1 cellular context compared by ENCODE assay signal in the genomic region with DNA sequence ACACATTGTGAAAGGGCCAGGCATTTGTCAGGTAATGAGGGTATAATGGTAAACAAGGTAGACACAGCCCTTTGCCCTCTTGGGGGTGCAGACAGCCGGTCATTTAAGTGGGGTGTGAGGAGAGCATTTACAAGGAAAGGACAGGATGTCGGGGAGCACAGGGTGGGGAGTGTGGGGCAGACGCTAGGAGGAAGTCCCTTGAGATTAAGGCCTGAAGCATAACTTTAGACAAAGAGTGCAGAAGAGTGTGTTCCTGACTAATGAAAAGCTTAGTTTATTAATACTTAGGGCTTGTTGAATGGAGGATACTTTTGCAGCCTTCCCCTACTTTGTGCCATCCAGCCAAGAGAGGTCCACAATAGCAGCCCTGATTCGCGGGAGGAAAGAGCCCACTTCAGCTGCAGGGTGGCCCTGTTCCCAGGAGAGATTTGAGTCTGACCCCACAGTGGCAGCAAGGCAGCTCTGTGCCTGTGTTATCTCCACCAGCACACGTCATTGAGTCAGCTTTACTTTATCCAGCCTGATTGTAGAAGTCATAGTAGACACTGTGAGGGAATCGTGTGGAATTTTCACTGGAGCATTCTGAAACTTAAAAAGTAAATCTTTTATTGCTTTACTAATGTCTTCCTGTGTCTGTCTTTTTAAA.
TF ChIP-seq lines count a peak whose summit lies in the region.

No MANE protein-coding gene starts in this region.

TF ChIP-seq in K562, 482 proteins besides CTCF, POLR2A, EP300 and RAD21 (continued from another document and continues in another):
- TF ChIP-seq TOE1 (IDR thresholded peaks at IDR 0.05; ENCODE audit: borderline replicate concordance): peak; percentile 14; the same call in 1 of the 2 replicates
- TF ChIP-seq TOE1 (CRISPR knock-in tag; IDR thresholded peaks at IDR 0.05; ENCODE audit: borderline replicate concordance, low read depth): no peak
- TF ChIP-seq ARID1B (IDR thresholded peaks at IDR 0.05): peak; percentile 92
- no peak for TF ChIP-seq CHCHD3 (CRISPR knock-in tag; IDR thresholded peaks at IDR 0.05)
- peak in 1 of 2 experiments; percentile 79; a peak in 2 of 4 replicates for TF ChIP-seq HDAC1 (IDR thresholded peaks at IDR 0.05)
- TF ChIP-seq KDM1A (IDR thresholded peaks at IDR 0.05): peak; percentile 71 to 76
- no peak for TF ChIP-seq PTBP1 (IDR thresholded peaks at IDR 0.05; ENCODE audit: low read depth, low read length)
- TF ChIP-seq TSC22D4 (tag; IDR thresholded peaks at IDR 0.05): no peak
- TF ChIP-seq MCM3 (IDR thresholded peaks at IDR 0.05): no peak
- TF ChIP-seq NFE2 (IDR thresholded peaks at IDR 0.05; ENCODE audit: low read depth): peak; percentile 55
- TF ChIP-seq, protein P1, sequence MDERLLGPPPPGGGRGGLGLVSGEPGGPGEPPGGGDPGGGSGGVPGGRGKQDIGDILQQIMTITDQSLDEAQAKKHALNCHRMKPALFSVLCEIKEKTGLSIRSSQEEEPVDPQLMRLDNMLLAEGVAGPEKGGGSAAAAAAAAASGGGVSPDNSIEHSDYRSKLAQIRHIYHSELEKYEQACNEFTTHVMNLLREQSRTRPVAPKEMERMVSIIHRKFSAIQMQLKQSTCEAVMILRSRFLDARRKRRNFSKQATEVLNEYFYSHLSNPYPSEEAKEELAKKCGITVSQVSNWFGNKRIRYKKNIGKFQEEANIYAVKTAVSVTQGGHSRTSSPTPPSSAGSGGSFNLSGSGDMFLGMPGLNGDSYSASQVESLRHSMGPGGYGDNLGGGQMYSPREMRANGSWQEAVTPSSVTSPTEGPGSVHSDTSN (CRISPR knock-in tag; IDR thresholded peaks at IDR 0.05; ENCODE audit: low read depth): no peak
- TF ChIP-seq, protein P1 (tag; conservative IDR thresholded peaks at IDR 0.05; ENCODE audit: low read depth): no peak
- TF ChIP-seq, protein P2, sequence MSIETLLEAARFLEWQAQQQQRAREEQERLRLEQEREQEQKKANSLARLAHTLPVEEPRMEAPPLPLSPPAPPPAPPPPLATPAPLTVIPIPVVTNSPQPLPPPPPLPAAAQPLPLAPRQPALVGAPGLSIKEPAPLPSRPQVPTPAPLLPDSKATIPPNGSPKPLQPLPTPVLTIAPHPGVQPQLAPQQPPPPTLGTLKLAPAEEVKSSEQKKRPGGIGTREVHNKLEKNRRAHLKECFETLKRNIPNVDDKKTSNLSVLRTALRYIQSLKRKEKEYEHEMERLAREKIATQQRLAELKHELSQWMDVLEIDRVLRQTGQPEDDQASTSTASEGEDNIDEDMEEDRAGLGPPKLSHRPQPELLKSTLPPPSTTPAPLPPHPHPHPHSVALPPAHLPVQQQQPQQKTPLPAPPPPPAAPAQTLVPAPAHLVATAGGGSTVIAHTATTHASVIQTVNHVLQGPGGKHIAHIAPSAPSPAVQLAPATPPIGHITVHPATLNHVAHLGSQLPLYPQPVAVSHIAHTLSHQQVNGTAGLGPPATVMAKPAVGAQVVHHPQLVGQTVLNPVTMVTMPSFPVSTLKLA (conservative IDR thresholded peaks at IDR 0.05): peak in 1 of 2 experiments; percentile 29; a peak in 1 of 4 replicates
- TF ChIP-seq NCOA1 (IDR thresholded peaks at IDR 0.05; ENCODE audit: low read depth): peak; percentile 45; the same call in 1 of the 2 replicates
- no peak for TF ChIP-seq ZNF583 (CRISPR knock-in tag; IDR thresholded peaks at IDR 0.05)
- no peak for TF ChIP-seq KDM5B (IDR thresholded peaks at IDR 0.05; ENCODE audit: insufficient replicate concordance, low read depth, low read length)
- peak; percentile 60 for TF ChIP-seq SMAD4 (CRISPR knock-in tag; conservative IDR thresholded peaks at IDR 0.05)
- TF ChIP-seq SMAD1 (IDR thresholded peaks at IDR 0.05; ENCODE audit: low read depth, low read length, partially characterized antibody): no peak
- TF ChIP-seq, protein P3, sequence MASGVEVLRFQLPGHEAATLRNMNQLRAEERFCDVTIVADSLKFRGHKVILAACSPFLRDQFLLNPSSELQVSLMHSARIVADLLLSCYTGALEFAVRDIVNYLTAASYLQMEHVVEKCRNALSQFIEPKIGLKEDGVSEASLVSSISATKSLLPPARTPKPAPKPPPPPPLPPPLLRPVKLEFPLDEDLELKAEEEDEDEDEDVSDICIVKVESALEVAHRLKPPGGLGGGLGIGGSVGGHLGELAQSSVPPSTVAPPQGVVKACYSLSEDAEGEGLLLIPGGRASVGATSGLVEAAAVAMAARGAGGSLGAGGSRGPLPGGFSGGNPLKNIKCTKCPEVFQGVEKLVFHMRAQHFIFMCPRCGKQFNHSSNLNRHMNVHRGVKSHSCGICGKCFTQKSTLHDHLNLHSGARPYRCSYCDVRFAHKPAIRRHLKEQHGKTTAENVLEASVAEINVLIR (CRISPR knock-in tag; IDR thresholded peaks at IDR 0.05): peak; percentile 65
- TF ChIP-seq, protein P4, sequence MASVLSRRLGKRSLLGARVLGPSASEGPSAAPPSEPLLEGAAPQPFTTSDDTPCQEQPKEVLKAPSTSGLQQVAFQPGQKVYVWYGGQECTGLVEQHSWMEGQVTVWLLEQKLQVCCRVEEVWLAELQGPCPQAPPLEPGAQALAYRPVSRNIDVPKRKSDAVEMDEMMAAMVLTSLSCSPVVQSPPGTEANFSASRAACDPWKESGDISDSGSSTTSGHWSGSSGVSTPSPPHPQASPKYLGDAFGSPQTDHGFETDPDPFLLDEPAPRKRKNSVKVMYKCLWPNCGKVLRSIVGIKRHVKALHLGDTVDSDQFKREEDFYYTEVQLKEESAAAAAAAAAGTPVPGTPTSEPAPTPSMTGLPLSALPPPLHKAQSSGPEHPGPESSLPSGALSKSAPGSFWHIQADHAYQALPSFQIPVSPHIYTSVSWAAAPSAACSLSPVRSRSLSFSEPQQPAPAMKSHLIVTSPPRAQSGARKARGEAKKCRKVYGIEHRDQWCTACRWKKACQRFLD (CRISPR knock-in tag; IDR thresholded peaks at IDR 0.05): peak; percentile 72
- TF ChIP-seq, protein P5, sequence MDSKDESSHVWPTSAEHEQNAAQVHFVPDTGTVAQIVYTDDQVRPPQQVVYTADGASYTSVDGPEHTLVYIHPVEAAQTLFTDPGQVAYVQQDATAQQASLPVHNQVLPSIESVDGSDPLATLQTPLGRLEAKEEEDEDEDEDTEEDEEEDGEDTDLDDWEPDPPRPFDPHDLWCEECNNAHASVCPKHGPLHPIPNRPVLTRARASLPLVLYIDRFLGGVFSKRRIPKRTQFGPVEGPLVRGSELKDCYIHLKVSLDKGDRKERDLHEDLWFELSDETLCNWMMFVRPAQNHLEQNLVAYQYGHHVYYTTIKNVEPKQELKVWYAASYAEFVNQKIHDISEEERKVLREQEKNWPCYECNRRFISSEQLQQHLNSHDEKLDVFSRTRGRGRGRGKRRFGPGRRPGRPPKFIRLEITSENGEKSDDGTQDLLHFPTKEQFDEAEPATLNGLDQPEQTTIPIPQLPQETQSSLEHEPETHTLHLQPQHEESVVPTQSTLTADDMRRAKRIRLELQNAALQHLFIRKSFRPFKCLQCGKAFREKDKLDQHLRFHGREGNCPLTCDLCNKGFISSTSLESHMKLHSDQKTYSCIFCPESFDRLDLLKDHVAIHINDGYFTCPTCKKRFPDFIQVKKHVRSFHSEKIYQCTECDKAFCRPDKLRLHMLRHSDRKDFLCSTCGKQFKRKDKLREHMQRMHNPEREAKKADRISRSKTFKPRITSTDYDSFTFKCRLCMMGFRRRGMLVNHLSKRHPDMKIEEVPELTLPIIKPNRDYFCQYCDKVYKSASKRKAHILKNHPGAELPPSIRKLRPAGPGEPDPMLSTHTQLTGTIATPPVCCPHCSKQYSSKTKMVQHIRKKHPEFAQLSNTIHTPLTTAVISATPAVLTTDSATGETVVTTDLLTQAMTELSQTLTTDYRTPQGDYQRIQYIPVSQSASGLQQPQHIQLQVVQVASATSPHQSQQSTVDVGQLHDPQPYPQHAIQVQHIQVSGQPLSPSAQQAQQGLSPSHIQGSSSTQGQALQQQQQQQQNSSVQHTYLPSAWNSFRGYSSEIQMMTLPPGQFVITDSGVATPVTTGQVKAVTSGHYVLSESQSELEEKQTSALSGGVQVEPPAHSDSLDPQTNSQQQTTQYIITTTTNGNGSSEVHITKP (IDR thresholded peaks at IDR 0.05; ENCODE audit: partially characterized antibody): peak; percentile 27
- TF ChIP-seq CBX8 (IDR thresholded peaks at IDR 0.05; ENCODE audit: borderline replicate concordance, extremely low read depth, low read depth, low read length, poor library complexity, severe bottlenecking): no peak
- TF ChIP-seq ZBED1 (IDR thresholded peaks at IDR 0.05): no peak
- TF ChIP-seq PPARD (CRISPR knock-in tag; IDR thresholded peaks at IDR 0.05): no peak
- TF ChIP-seq MXI1 (IDR thresholded peaks at IDR 0.05; ENCODE audit: low read depth, low read length): no peak
- no peak for TF ChIP-seq ZNF217 (CRISPR knock-in tag; IDR thresholded peaks at IDR 0.05)
- TF ChIP-seq, protein P6, sequence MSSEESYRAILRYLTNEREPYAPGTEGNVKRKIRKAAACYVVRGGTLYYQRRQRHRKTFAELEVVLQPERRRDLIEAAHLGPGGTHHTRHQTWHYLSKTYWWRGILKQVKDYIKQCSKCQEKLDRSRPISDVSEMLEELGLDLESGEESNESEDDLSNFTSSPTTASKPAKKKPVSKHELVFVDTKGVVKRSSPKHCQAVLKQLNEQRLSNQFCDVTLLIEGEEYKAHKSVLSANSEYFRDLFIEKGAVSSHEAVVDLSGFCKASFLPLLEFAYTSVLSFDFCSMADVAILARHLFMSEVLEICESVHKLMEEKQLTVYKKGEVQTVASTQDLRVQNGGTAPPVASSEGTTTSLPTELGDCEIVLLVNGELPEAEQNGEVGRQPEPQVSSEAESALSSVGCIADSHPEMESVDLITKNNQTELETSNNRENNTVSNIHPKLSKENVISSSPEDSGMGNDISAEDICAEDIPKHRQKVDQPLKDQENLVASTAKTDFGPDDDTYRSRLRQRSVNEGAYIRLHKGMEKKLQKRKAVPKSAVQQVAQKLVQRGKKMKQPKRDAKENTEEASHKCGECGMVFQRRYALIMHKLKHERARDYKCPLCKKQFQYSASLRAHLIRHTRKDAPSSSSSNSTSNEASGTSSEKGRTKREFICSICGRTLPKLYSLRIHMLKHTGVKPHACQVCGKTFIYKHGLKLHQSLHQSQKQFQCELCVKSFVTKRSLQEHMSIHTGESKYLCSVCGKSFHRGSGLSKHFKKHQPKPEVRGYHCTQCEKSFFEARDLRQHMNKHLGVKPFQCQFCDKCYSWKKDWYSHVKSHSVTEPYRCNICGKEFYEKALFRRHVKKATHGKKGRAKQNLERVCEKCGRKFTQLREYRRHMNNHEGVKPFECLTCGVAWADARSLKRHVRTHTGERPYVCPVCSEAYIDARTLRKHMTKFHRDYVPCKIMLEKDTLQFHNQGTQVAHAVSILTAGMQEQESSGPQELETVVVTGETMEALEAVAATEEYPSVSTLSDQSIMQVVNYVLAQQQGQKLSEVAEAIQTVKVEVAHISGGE (CRISPR knock-in tag; IDR thresholded peaks at IDR 0.05): no peak
- no peak for TF ChIP-seq ZFP1 (CRISPR knock-in tag; IDR thresholded peaks at IDR 0.05)
- no peak for TF ChIP-seq ATF1 (CRISPR knock-in tag; IDR thresholded peaks at IDR 0.05)
- peak; percentile 92 for TF ChIP-seq ATF1 (tag; IDR thresholded peaks at IDR 0.05)
- TF ChIP-seq ZC3H8 (IDR thresholded peaks at IDR 0.05): no peak
- TF ChIP-seq FOXJ3 (CRISPR knock-in tag; IDR thresholded peaks at IDR 0.05): no peak
- no peak for TF ChIP-seq HEY1 (CRISPR knock-in tag; IDR thresholded peaks at IDR 0.05; ENCODE audit: borderline replicate concordance)
- TF ChIP-seq, protein P7, sequence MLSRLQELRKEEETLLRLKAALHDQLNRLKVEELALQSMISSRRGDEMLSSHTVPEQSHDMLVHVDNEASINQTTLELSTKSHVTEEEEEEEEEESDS (CRISPR knock-in tag; IDR thresholded peaks at IDR 0.05): no peak
- TF ChIP-seq, protein P8, sequence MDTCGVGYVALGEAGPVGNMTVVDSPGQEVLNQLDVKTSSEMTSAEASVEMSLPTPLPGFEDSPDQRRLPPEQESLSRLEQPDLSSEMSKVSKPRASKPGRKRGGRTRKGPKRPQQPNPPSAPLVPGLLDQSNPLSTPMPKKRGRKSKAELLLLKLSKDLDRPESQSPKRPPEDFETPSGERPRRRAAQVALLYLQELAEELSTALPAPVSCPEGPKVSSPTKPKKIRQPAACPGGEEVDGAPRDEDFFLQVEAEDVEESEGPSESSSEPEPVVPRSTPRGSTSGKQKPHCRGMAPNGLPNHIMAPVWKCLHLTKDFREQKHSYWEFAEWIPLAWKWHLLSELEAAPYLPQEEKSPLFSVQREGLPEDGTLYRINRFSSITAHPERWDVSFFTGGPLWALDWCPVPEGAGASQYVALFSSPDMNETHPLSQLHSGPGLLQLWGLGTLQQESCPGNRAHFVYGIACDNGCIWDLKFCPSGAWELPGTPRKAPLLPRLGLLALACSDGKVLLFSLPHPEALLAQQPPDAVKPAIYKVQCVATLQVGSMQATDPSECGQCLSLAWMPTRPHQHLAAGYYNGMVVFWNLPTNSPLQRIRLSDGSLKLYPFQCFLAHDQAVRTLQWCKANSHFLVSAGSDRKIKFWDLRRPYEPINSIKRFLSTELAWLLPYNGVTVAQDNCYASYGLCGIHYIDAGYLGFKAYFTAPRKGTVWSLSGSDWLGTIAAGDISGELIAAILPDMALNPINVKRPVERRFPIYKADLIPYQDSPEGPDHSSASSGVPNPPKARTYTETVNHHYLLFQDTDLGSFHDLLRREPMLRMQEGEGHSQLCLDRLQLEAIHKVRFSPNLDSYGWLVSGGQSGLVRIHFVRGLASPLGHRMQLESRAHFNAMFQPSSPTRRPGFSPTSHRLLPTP (IDR thresholded peaks at IDR 0.05; ENCODE audit: borderline replicate concordance, extremely low read depth, insufficient read length): no peak
- TF ChIP-seq, protein P9, sequence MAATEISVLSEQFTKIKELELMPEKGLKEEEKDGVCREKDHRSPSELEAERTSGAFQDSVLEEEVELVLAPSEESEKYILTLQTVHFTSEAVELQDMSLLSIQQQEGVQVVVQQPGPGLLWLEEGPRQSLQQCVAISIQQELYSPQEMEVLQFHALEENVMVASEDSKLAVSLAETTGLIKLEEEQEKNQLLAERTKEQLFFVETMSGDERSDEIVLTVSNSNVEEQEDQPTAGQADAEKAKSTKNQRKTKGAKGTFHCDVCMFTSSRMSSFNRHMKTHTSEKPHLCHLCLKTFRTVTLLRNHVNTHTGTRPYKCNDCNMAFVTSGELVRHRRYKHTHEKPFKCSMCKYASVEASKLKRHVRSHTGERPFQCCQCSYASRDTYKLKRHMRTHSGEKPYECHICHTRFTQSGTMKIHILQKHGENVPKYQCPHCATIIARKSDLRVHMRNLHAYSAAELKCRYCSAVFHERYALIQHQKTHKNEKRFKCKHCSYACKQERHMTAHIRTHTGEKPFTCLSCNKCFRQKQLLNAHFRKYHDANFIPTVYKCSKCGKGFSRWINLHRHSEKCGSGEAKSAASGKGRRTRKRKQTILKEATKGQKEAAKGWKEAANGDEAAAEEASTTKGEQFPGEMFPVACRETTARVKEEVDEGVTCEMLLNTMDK (IDR thresholded peaks at IDR 0.05; ENCODE audit: borderline replicate concordance, insufficient read depth, low read depth, low read length, poor library complexity, severe bottlenecking): no peak
- no peak for TF ChIP-seq ARID2 (IDR thresholded peaks at IDR 0.05)
- TF ChIP-seq OTX1 (CRISPR knock-in tag; IDR thresholded peaks at IDR 0.05): no peak
- TF ChIP-seq FOXP1 (CRISPR knock-in tag; IDR thresholded peaks at IDR 0.05): no peak
- no peak for TF ChIP-seq SMAD3 (CRISPR knock-in tag; conservative IDR thresholded peaks at IDR 0.05)
- no peak for TF ChIP-seq ZSCAN32 (CRISPR knock-in tag; IDR thresholded peaks at IDR 0.05)
